ENCODE assay signal across 8 cellular contexts in the genomic region with DNA sequence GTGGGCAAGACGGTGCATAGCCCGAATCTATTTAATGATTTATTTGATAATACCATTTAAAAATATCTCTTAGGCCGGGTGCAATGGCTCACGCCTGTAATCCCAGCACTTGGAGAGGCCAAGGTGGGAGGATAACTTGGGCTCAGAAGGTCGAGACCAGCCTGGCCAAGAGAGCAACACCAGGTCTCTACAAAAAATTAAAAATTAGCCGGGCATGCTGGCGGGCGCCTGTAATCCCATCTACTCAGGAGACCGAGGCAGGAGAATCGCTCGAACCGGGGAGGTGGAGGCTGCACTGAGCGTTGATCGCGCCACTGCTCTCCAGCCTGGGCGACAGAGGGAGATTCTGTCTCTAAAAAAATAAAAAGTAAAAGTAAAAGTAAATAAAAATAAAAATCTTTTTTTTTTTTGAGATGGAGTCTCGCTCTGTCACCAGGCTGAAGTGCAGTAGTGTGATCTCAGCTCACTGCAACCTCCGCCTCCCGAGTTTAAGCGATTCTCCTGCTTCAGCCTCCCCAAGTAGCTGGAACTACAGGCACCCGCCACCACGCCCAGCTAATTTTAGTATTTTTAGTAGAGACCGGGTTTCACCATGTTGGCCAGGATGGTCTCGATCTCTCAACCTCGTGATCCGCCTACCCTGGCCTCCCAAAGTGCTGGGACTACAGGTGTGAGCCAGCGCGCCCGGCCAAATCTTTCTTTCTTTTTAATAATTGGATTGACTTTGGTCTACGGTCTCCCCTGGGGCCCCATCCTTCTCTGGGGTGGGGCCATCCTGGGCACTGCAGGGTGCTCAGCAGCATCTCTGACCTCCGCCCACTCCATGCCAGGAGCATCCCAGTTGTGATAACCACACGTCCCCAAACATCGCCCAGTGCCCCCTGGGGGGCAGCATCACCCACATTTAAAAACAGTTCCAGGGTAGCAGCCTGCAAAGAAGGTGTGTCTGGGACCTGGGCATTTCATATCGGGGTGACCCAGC.
DNase-seq lines count a peak whose midpoint lies in the region; TF ChIP-seq lines count a peak whose summit lies in the region.

No MANE protein-coding gene starts in this region.

- POLR2A ChIA-PET in MCF 10A (lab: Yijun Ruan, JAX), result interaction anchor here (0.6 to 6.4 kb wide), 8 partner anchors 15 to 184 kb away, joined by 3 to 104 read pairs (median 4); partner anchors contain the start of genes GADD45B, GNG7 and TIMM13

- H3K36me3 Mint-ChIP-seq in MCF 10A (ENCODE audit: insufficient read depth, unreplicated experiment) (no peaks in the 10 kb centered on the region), nephron progenitor cell (ENCODE audit: low read depth) (no peaks in the 10 kb centered on the region), type B pancreatic cell (no peaks in the 10 kb centered on the region)

- H3K27me3 Mint-ChIP-seq in MCF 10A (ENCODE audit: insufficient read depth, unreplicated experiment) (peaks cover 11% of the 10 kb centered on the region), nephron progenitor cell (ENCODE audit: low read depth, poor library complexity) (peaks cover 24% of the 10 kb centered on the region), type B pancreatic cell (peaks cover 14% of the 10 kb centered on the region)

- intact Hi-C loops in MCF 10A (cut with micrococcal nuclease), result loop anchor here (1.0 to 10.0 kb wide), 5 partner anchors 34 to 455 kb away; partner anchors contain the start of genes PLEKHJ1 and SF3A2

- H3K9me3 Mint-ChIP-seq in MCF 10A (ENCODE audit: unreplicated experiment), result no peaks in the 10 kb centered on the region
- H3K9me3 Mint-ChIP-seq in nephron progenitor cell, result peaks cover 11% of the 10 kb centered on the region
- no peaks in the 10 kb centered on the region for H3K9me3 Mint-ChIP-seq in type B pancreatic cell

- TF ChIP-seq CTCF in C4-2B (conservative IDR thresholded peaks at IDR 0.05) (peak; percentile 79), LNCAP (IDR thresholded peaks at IDR 0.05) (peak; percentile 30), MCF 10A (IDR thresholded peaks at IDR 0.05; ENCODE audit: unreplicated experiment) (no peak), nephron progenitor cell (IDR thresholded peaks at IDR 0.05) (peak; percentile 2), type B pancreatic cell (conservative IDR thresholded peaks at IDR 0.05) (no peak)

- H3K27ac Mint-ChIP-seq in MCF 10A (ENCODE audit: low read depth, unreplicated experiment) (no peak overlapping the region), nephron progenitor cell (no peak overlapping the region), type B pancreatic cell (no peak overlapping the region)

- CTCF ChIA-PET in MCF 10A (lab: Yijun Ruan, JAX), result interaction anchor here (0.6 to 4.3 kb wide), 31 partner anchors 9 to 1758 kb away, joined by 3 to 45 read pairs (median 3); partner anchors contain the start of gene GADD45B

- BruUV-seq in MCF 10A (replicated peaks; lab: Mats Ljungman, UMichigan), result no TSS peak

- no peaks in the 10 kb centered on the region for H3K4me1 Mint-ChIP-seq in MCF 10A (ENCODE audit: insufficient read depth, unreplicated experiment)
- peaks cover 13% of the 10 kb centered on the region for H3K4me1 Mint-ChIP-seq in nephron progenitor cell
- no peaks in the 10 kb centered on the region for H3K4me1 Mint-ChIP-seq in type B pancreatic cell (ENCODE audit: unreplicated experiment)

- DNase-seq in MCF 10A (ENCODE audit: unreplicated experiment), result no peak
- no peak for DNase-seq in nephron progenitor cell
- no peak for DNase-seq in HCEC 1CT
- no peak for DNase-seq in LoVo (ENCODE audit: low spot score)
- DNase-seq in caudate nucleus (lab: John Stamatoyannopoulos, UW), result no peak
- no peak for DNase-seq in type B pancreatic cell (ENCODE audit: extremely low spot score, unreplicated experiment)

- H3K27ac ChIP-seq in C4-2B (no peak overlapping the region), caudate nucleus (ENCODE audit: low read depth, low read length) (no peak overlapping the region)

- H3K4me3 Mint-ChIP-seq in MCF 10A (ENCODE audit: unreplicated experiment) (peak overlapping the region; percentile 64), nephron progenitor cell (no peak overlapping the region), type B pancreatic cell (no peak overlapping the region)

Comparison
In these comparisons a context has a peak if more than half of its experiments do, and no peak if none do; other contexts are left out.
1. CTCF ChIP-seq: peak in C4-2B (single experiment), LNCAP (single experiment) and nephron progenitor cell (single experiment); none in MCF 10A (single experiment) and type B pancreatic cell (single experiment).